16 cellular contexts compared by ENCODE assay signal in the genomic region with DNA sequence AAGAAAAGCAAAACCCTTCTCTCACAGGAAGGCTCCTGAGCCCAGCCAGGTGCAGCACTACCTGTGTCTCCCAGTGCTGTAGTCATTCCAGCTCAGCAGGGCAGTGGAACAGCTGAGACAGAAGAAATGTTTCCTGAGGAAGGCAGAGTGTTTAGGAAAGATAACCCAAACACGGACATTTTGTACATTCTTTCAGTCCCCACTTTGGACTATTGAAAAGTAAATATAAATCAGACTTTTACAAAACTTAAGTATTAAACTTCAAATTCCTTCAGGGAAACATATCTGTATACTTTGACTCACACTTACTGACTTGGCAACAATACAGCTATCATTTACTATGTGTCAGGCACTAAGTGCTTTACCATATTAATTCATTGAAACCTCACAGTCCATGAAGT. TPM values are rescaled to one million over a fixed set of nuclear protein-coding genes. Genes with fewer than 3 reads are reported as not detected.
DNase-seq lines count a peak whose midpoint lies in the region; ATAC-seq and TF ChIP-seq lines count a peak whose summit lies in the region.
"Had no signal": no experiment of that assay in that cellular context is flagged by ENCODE, and none has a peak within 500 bp of the region (broad histone marks: within the 10 kb centered on the region; RNA-seq: fewer than 3 reads in every experiment).

No MANE protein-coding gene starts in this region.

- H3K27ac Mint-ChIP-seq in GM23338 (peak overlapping the region; percentile 58), neural progenitor cell (no peak overlapping the region), nephron progenitor cell (no peak overlapping the region)
- H3K27ac Mint-ChIP-seq: activated CD8-positive, alpha-beta memory T cell treated with anti-CD3 and anti-CD28 coated beads, Interleukin-2, amount 10 ng/mL, durations not matched to agents 7 days and 5 days; nephron had no signal

- H3K4me3 ChIP-seq in GM23338 = no peak overlapping the region
- H3K4me3 ChIP-seq in PC-9 = no peak overlapping the region
- no peak overlapping the region for H3K4me3 ChIP-seq in epithelial cell of esophagus (ENCODE audit: low read length)
- no peak overlapping the region for H3K4me3 ChIP-seq in neural progenitor cell
- H3K4me3 ChIP-seq in esophagus muscularis mucosa = no peak overlapping the region

- H3K36me3 Mint-ChIP-seq in GM23338 (ENCODE audit: low read depth) (peaks cover 17% of the 10 kb centered on the region; the same call in 2 of the 3 replicates), neural progenitor cell (peaks cover 2% of the 10 kb centered on the region), nephron progenitor cell (ENCODE audit: low read depth) (peaks cover 17% of the 10 kb centered on the region)

- H3K4me3 Mint-ChIP-seq in GM23338 (no peak overlapping the region), neural progenitor cell (no peak overlapping the region), nephron progenitor cell (no peak overlapping the region)
- H3K4me3 Mint-ChIP-seq: activated CD8-positive, alpha-beta memory T cell treated with anti-CD3 and anti-CD28 coated beads, Interleukin-2, amount 10 ng/mL, durations not matched to agents 7 days and 5 days; nephron had no signal

- H3K9me2 ChIP-seq in GM23338 (ENCODE audit: insufficient read depth) (no peaks in the 10 kb centered on the region), PC-9 (ENCODE audit: insufficient read depth) (no peaks in the 10 kb centered on the region)

- no peak overlapping the region for H3K9ac ChIP-seq in neural progenitor cell

- H3F3A ChIP-seq in GM23338 (replicated peaks; ENCODE audit: low read depth) (no peaks in the 10 kb centered on the region), PC-9 (ENCODE audit: insufficient read depth, low read depth) (peaks cover 9% of the 10 kb centered on the region; the same call in 1 of the 2 replicates), neural progenitor cell (ENCODE audit: low read depth) (no peaks in the 10 kb centered on the region)

- H2AFZ ChIP-seq in GM23338 (no peak overlapping the region), PC-9 (no peak overlapping the region), neural progenitor cell (replicated peaks) (no peak overlapping the region)

- WGBS in esophagus muscularis mucosa = 33% methylated on average over 1 of the region's 1 CpG

- no peak for TF ChIP-seq CTCF in GM23338 (conservative IDR thresholded peaks at IDR 0.05; ENCODE audit: low read depth in 2 of 2)
- TF ChIP-seq CTCF in PC-9 (conservative IDR thresholded peaks at IDR 0.05) = no peak
- no peak for TF ChIP-seq CTCF in epithelial cell of esophagus (IDR thresholded peaks at IDR 0.05; ENCODE audit: insufficient read depth, low read depth, low read length, missing control alignments)
- no peak for TF ChIP-seq CTCF in neural progenitor cell (IDR thresholded peaks at IDR 0.05)
- TF ChIP-seq CTCF in esophagus muscularis mucosa (IDR thresholded peaks at IDR 0.05) = no peak
- TF ChIP-seq CTCF in nephron progenitor cell (IDR thresholded peaks at IDR 0.05) = no peak

- DNase-seq in GM23338 (ENCODE audit: low spot score) (peak; percentile 58), PC-9 (peak in 1 of 2 experiments; percentile 35), epithelial cell of esophagus (ENCODE audit: low read depth) (peak; percentile 57), neural progenitor cell (ENCODE audit: low spot score) (no peak), esophagus muscularis mucosa (ENCODE audit: extremely low spot score) (no peak), nephron progenitor cell (no peak)
- DNase-seq: activated CD8-positive, alpha-beta memory T cell treated with anti-CD3 and anti-CD28 coated beads, Interleukin-2, amount 10 ng/mL, durations not matched to agents 7 days and 5 days; C1 segment of cervical spinal cord; head of caudate nucleus; left cardiac atrium; NCI-H1105; NCI-H345; right cardiac atrium; stimulated activated CD8-positive, alpha-beta memory T cell treated with anti-CD3 and anti-CD28 coated beads, Interleukin-4, amount 100 ng/mL, for 48 hours had no signal

- H4K20me1 ChIP-seq in GM23338 (replicated peaks; ENCODE audit: insufficient read depth) = peaks cover 39% of the 10 kb centered on the region
- H4K20me1 ChIP-seq in PC-9 (ENCODE audit: insufficient read depth) = no peaks in the 10 kb centered on the region
- peaks cover 36% of the 10 kb centered on the region for H4K20me1 ChIP-seq in neural progenitor cell (ENCODE audit: low read depth)

- peaks cover 77% of the 10 kb centered on the region for H3K4me1 Mint-ChIP-seq in GM23338
- peaks cover 6% of the 10 kb centered on the region for H3K4me1 Mint-ChIP-seq in neural progenitor cell
- H3K4me1 Mint-ChIP-seq in nephron progenitor cell = peaks cover 1% of the 10 kb centered on the region

- POLR2A ChIA-PET in PC-9 (lab: Charles Lee; ENCODE audit: unreplicated experiment) = interaction anchor here (0.6 to 0.8 kb wide), 2 partner anchors 105 to 199 kb away, joined by 3 to 18 read pairs; no protein-coding TSS in a partner anchor

- no peak for TF ChIP-seq POLR2A in esophagus muscularis mucosa (IDR thresholded peaks at IDR 0.05; ENCODE audit: low read depth)

- CTCF ChIA-PET in PC-9 (lab: Charles Lee) = no interaction called here

- H3K9me3 ChIP-seq in PC-9 (ENCODE audit: insufficient read depth, low read depth) (no peaks in the 10 kb centered on the region), neural progenitor cell (ENCODE audit: low read depth) (no peaks in the 10 kb centered on the region), esophagus muscularis mucosa (no peaks in the 10 kb centered on the region)

- no TSS peak for BruUV-seq in PC-9 (replicated peaks; lab: Mats Ljungman, UMichigan)

- peaks cover 71% of the 10 kb centered on the region for H3K4me1 ChIP-seq in GM23338 (ENCODE audit: insufficient read depth)
- peaks cover 10% of the 10 kb centered on the region; the same call in 1 of the 2 replicates for H3K4me1 ChIP-seq in PC-9 (replicated peaks; ENCODE audit: insufficient read depth)
- peaks cover 17% of the 10 kb centered on the region for H3K4me1 ChIP-seq in neural progenitor cell
- peaks cover 12 to 37% (median 23%) of the 10 kb centered on the region in 4 donors for H3K4me1 ChIP-seq in esophagus muscularis mucosa

- no peak for TF ChIP-seq EP300 in esophagus muscularis mucosa (IDR thresholded peaks at IDR 0.05)

- ATAC-seq in GM23338 = peak; percentile 83
- no peak for ATAC-seq in GM21447 (IDR thresholded peaks at IDR 0.05; ENCODE audit: unreplicated experiment)
- ATAC-seq: activated CD8-positive, alpha-beta memory T cell treated with anti-CD3 and anti-CD28 coated beads, Interleukin-2, amount 10 ng/mL, durations not matched to agents 7 days and 5 days; right cardiac atrium had no signal

- no peaks in the 10 kb centered on the region; the same call in 1 of the 2 replicates for H3K36me3 ChIP-seq in GM23338 (ENCODE audit: insufficient read depth)
- H3K36me3 ChIP-seq in PC-9 (ENCODE audit: low read depth) = no peaks in the 10 kb centered on the region; the same call in 1 of the 2 replicates
- no peaks in the 10 kb centered on the region for H3K36me3 ChIP-seq in neural progenitor cell
- H3K36me3 ChIP-seq in esophagus muscularis mucosa = no peaks in the 10 kb centered on the region

- peaks cover 5% of the 10 kb centered on the region for H3K27me3 Mint-ChIP-seq in GM23338 (ENCODE audit: insufficient read depth, low read depth, poor library complexity)
- H3K27me3 Mint-ChIP-seq in neural progenitor cell (ENCODE audit: insufficient read depth, low read depth) = no peaks in the 10 kb centered on the region
- H3K27me3 Mint-ChIP-seq in nephron progenitor cell (ENCODE audit: low read depth, poor library complexity) = no peaks in the 10 kb centered on the region
- H3K27me3 Mint-ChIP-seq: activated CD8-positive, alpha-beta memory T cell treated with anti-CD3 and anti-CD28 coated beads, Interleukin-2, amount 10 ng/mL, durations not matched to agents 7 days and 5 days had no signal

- peaks cover 100% of the 10 kb centered on the region for H3K79me2 ChIP-seq in GM23338 (replicated peaks; ENCODE audit: insufficient read depth)
- H3K79me2 ChIP-seq in PC-9 (ENCODE audit: low read depth) = peaks cover 82% of the 10 kb centered on the region
- H3K79me2 ChIP-seq in neural progenitor cell (ENCODE audit: low read depth) = peaks cover 98% of the 10 kb centered on the region

- H3K9me3 Mint-ChIP-seq in GM23338 (no peaks in the 10 kb centered on the region), neural progenitor cell (no peaks in the 10 kb centered on the region), nephron progenitor cell (no peaks in the 10 kb centered on the region)
- H3K9me3 Mint-ChIP-seq: nephron had no signal

- H3K27me3 ChIP-seq in GM23338 (ENCODE audit: insufficient read depth) (no peaks in the 10 kb centered on the region), PC-9 (ENCODE audit: insufficient read depth, low read depth) (no peaks in the 10 kb centered on the region), neural progenitor cell (no peaks in the 10 kb centered on the region), esophagus muscularis mucosa (no peaks in the 10 kb centered on the region)

- intact Hi-C loops in PC-9 (cut with micrococcal nuclease; ENCODE audit: unreplicated experiment) (no loop called here), esophagus muscularis mucosa (cut with DNase I) (no loop called here)

- H3K4me2 ChIP-seq in GM23338 (0 out of 2 replicates have a peak overlapping the region, but pooled peaks have one; percentile 19), PC-9 (peak overlapping the region; percentile 6; the same call in 1 of the 2 replicates), neural progenitor cell (no peak overlapping the region)

- peak overlapping the region; percentile 72; the same call in 1 of the 2 replicates for H3K27ac ChIP-seq in GM23338 (ENCODE audit: low read depth)
- H3K27ac ChIP-seq in PC-9 = 0 out of 2 replicates have a peak overlapping the region, but pooled peaks have one; percentile 29
- H3K27ac ChIP-seq in neural progenitor cell = peak overlapping the region; percentile 25
- H3K27ac ChIP-seq in esophagus muscularis mucosa (replicated peaks in 1 of 4) = no peak overlapping the region

TF ChIP-seq in GM23338, 12 proteins besides CTCF, POLR2A, EP300 and RAD21:
- TF ChIP-seq JUNB (IDR thresholded peaks at IDR 0.05; ENCODE audit: unreplicated experiment) = no peak
- no peak for TF ChIP-seq ZNF331 (CRISPR knock-in tag; IDR thresholded peaks at IDR 0.05; ENCODE audit: low read depth)
- no peak for TF ChIP-seq CREB1 (CRISPR knock-in tag; IDR thresholded peaks at IDR 0.05; ENCODE audit: low read depth)

RNA-seq across cellular contexts. Expression of gene RRAS2, which starts 40.4 kb away (rescaled TPM):
- total RNA-seq in GM23338 (2014; rRNA removed; shearing (Covaris generic)) = 293 and 296 TPM in 2 replicates
- 174 and 196 TPM in 2 replicates for polyA plus RNA-seq in GM23338 (2016; fragmentation: Nextera tagmentation; extraction: Ambion mirVana)
- total RNA-seq in PC-9 (2021) = 30.7 and 42.2 TPM in 2 replicates
- 87.4 and 129 TPM in 2 replicates for total RNA-seq in neural progenitor cell (ENCODE audit: low replicate concordance)
- 10 to 100 TPM; 40.7 to 75.4 (median 58.0) TPM for total RNA-seq in esophagus muscularis mucosa

Comparison
In these comparisons a context has a peak if more than half of its experiments do, and no peak if none do; other contexts are left out.
1. DNase-seq: peak in GM23338 (single experiment) and epithelial cell of esophagus (single experiment); none in neural progenitor cell (single experiment), esophagus muscularis mucosa (single experiment) and nephron progenitor cell (single experiment).
2. H3K27ac ChIP-seq: peak in GM23338 (single experiment), PC-9 (single experiment) and neural progenitor cell (single experiment); none in esophagus muscularis mucosa (0 of 4).